In the genomic region with DNA sequence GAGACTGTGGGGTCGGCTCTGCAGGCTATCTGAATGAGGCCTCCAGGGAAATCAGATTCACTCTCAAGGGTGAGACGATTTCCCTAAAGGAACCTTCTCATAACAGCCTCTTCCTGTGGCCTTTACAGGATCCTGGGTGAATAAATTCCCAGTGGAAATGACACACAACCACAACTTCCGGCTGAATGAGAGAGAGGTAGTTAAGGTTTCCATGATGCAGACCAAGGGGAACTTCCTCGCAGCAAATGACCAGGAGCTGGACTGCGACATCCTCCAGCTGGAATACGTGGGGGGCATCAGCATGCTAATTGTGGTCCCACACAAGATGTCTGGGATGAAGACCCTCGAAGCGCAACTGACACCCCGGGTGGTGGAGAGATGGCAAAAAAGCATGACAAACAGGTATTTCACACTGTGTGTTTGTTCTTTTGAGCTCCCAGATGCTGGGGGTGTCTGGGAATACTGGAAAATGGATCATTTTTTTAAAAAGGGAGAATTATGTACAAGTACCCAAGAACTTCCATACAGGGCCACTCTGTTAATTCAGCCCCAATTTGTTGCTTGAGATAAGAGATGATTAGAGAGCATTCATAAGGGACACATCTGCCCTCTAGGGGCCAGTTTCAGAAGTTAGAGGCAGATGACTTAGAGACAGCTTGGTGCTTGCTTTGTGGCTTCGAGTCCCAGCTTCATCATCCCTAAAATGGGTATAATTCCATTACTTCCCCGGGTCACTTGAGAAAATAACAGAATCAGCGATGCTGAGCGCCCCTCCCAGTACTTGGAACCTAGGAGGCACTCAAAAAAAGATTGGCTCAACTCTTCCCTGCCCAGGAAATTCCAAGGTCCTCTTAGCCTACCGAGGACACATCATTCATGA, we compare ENCODE assay signal across 8 cellular contexts. TPM values are rescaled to one million over a fixed set of nuclear protein-coding genes. Genes with fewer than 3 reads are reported as not detected.
DNase-seq lines count a peak whose midpoint lies in the region; ATAC-seq, FAIRE-seq and TF ChIP-seq lines count a peak whose summit lies in the region.

No MANE protein-coding gene starts in this region.

- no peak overlapping the region for H3K4me3 ChIP-seq in smooth muscle cell

- H3K9ac ChIP-seq in smooth muscle cell (ENCODE audit: low read depth), result no peak overlapping the region

- peaks cover 6% of the 10 kb centered on the region; the same call in 1 of the 2 replicates for H3K36me3 Mint-ChIP-seq in HFFc6 (ENCODE audit: low read depth)
- no peaks in the 10 kb centered on the region for H3K36me3 Mint-ChIP-seq in activated naive CD8-positive, alpha-beta T cell treated with anti-CD3 and anti-CD28 coated beads, Interleukin-2, amount 10 ng/mL, durations not matched to agents 7 days and 5 days

- no peaks in the 10 kb centered on the region for H3K79me2 ChIP-seq in smooth muscle cell (ENCODE audit: low read depth)

- ATAC-seq in activated naive CD8-positive, alpha-beta T cell treated with anti-CD3 and anti-CD28 coated beads, Interleukin-2, amount 10 ng/mL, durations not matched to agents 7 days and 5 days (ENCODE audit: low read depth), result peak; percentile 88
- ATAC-seq in HG03139 (IDR thresholded peaks at IDR 0.05; ENCODE audit: unreplicated experiment) (no peak), GM19023 (IDR thresholded peaks at IDR 0.05; ENCODE audit: unreplicated experiment) (no peak)

- H3K4me3 Mint-ChIP-seq in HFFc6, result no peak overlapping the region
- no peak overlapping the region for H3K4me3 Mint-ChIP-seq in activated naive CD8-positive, alpha-beta T cell treated with anti-CD3 and anti-CD28 coated beads, Interleukin-2, amount 10 ng/mL, durations not matched to agents 7 days and 5 days

- H3K4me1 ChIP-seq in smooth muscle cell (ENCODE audit: low read depth), result no peaks in the 10 kb centered on the region

- H3K4me2 ChIP-seq in smooth muscle cell, result no peak overlapping the region

- H3K27me3 ChIP-seq in smooth muscle cell (ENCODE audit: low read depth), result no peaks in the 10 kb centered on the region

- H3K27me3 Mint-ChIP-seq in HFFc6 (ENCODE audit: insufficient read depth), result peaks cover 1% of the 10 kb centered on the region
- no peaks in the 10 kb centered on the region for H3K27me3 Mint-ChIP-seq in activated naive CD8-positive, alpha-beta T cell treated with anti-CD3 and anti-CD28 coated beads, Interleukin-2, amount 10 ng/mL, durations not matched to agents 7 days and 5 days

- TF ChIP-seq CTCF in HFFc6 (IDR thresholded peaks at IDR 0.05) (peak; percentile 84), smooth muscle cell (IDR thresholded peaks at IDR 0.05; ENCODE audit: borderline replicate concordance, insufficient read depth, poor library complexity, severe bottlenecking) (peak; percentile 55)

- H2AFZ ChIP-seq in smooth muscle cell (ENCODE audit: low read depth), result no peak overlapping the region

- peak; percentile 1 for DNase-seq in DMS 273 treated with DMSO at 0.1 percent for 48 hours (lab: John Stamatoyannopoulos, UW)
- DNase-seq in HFFc6, result peak; percentile 43
- DNase-seq in RCC 7860 (ENCODE audit: low spot score), result peak; percentile 19
- DNase-seq in activated naive CD8-positive, alpha-beta T cell treated with anti-CD3 and anti-CD28 coated beads, Interleukin-2, amount 10 ng/mL, durations not matched to agents 7 days and 5 days, result no peak
- peak; percentile 82 for DNase-seq in hepatic stellate cell (ENCODE audit: low spot score)
- DNase-seq in smooth muscle cell (lab: John Stamatoyannopoulos, UW; ENCODE audit: unreplicated experiment), result no peak

- WGBS in smooth muscle cell (ENCODE audit: low lambda C conversion rate), result 79% methylated on average over 14 of the region's 14 CpGs

- POLR2A ChIA-PET in activated naive CD8-positive, alpha-beta T cell treated with anti-CD3 and anti-CD28 coated beads, Interleukin-2, amount 10 ng/mL, durations not matched to agents 7 days and 5 days (lab: Charles Lee), result interaction anchor here (0.6 kb wide), 1 partner anchor 182 kb away, joined by 3 read pairs; no protein-coding TSS in a partner anchor

- H3F3A ChIP-seq in smooth muscle cell (ENCODE audit: low read depth), result no peaks in the 10 kb centered on the region

- no peak for FAIRE-seq in RCC 7860 (lab: Jason Lieb, UNC)

- H3K9me3 Mint-ChIP-seq in HFFc6, result no peaks in the 10 kb centered on the region
- H3K9me3 Mint-ChIP-seq in activated naive CD8-positive, alpha-beta T cell treated with anti-CD3 and anti-CD28 coated beads, Interleukin-2, amount 10 ng/mL, durations not matched to agents 7 days and 5 days, result no peaks in the 10 kb centered on the region

- H3K27ac ChIP-seq in smooth muscle cell (ENCODE audit: low read depth), result no peak overlapping the region

- no peaks in the 10 kb centered on the region for H4K20me1 ChIP-seq in smooth muscle cell (ENCODE audit: low read depth)

- H3K4me1 Mint-ChIP-seq in HFFc6 (ENCODE audit: low read depth), result peaks cover 29% of the 10 kb centered on the region
- peaks cover 5% of the 10 kb centered on the region for H3K4me1 Mint-ChIP-seq in activated naive CD8-positive, alpha-beta T cell treated with anti-CD3 and anti-CD28 coated beads, Interleukin-2, amount 10 ng/mL, durations not matched to agents 7 days and 5 days

- peak overlapping the region; percentile 72; the same call in 1 of the 2 replicates for H3K27ac Mint-ChIP-seq in HFFc6
- no peak overlapping the region for H3K27ac Mint-ChIP-seq in activated naive CD8-positive, alpha-beta T cell treated with anti-CD3 and anti-CD28 coated beads, Interleukin-2, amount 10 ng/mL, durations not matched to agents 7 days and 5 days

- no peaks in the 10 kb centered on the region for H3K36me3 ChIP-seq in smooth muscle cell (ENCODE audit: low read depth)

- no peaks in the 10 kb centered on the region for H3K9me3 ChIP-seq in smooth muscle cell (replicated peaks; ENCODE audit: low read depth)

RNA-seq across cellular contexts. Expression of a gene that starts 10.2 kb away (rescaled TPM):
- under 1 TPM in 5 of 6 experiments, not detected in 1; 0.07 to 0.19 (median 0.11) TPM for total RNA-seq in HFFc6 (2021; fragmentation: NEBNext Ultra II Directional; extraction: Animal tissue kit (Norgen Biotek cat#: 25700))
- not detected for total RNA-seq in activated naive CD8-positive, alpha-beta T cell treated with anti-CD3 and anti-CD28 coated beads, Interleukin-2, amount 10 ng/mL, durations not matched to agents 7 days and 5 days
- not detected in 2 replicates for total RNA-seq in smooth muscle cell
- polyA plus RNA-seq in smooth muscle cell, result 0.10 TPM in 1 of 2 replicates, not detected in the other

Comparison
In these comparisons a context has a peak if more than half of its experiments do, and no peak if none do; other contexts are left out.
1. DNase-seq: peak in DMS 273 treated with DMSO at 0.1 percent for 48 hours (single experiment), HFFc6 (single experiment), RCC 7860 (single experiment) and hepatic stellate cell (single experiment); none in activated naive CD8-positive, alpha-beta T cell treated with anti-CD3 and anti-CD28 coated beads, Interleukin-2, amount 10 ng/mL, durations not matched to agents 7 days and 5 days (single experiment) and smooth muscle cell (single experiment).